1 cellular context compared by ENCODE assay signal in genomic region chr18:63213331-63213900, GRCh38.
TF ChIP-seq lines count a peak whose summit lies in the region.

No MANE protein-coding gene starts in this region.

TF ChIP-seq in GM23338, 12 proteins besides CTCF, POLR2A, EP300 and RAD21 (continued from another document):
- TF ChIP-seq, protein P1, sequence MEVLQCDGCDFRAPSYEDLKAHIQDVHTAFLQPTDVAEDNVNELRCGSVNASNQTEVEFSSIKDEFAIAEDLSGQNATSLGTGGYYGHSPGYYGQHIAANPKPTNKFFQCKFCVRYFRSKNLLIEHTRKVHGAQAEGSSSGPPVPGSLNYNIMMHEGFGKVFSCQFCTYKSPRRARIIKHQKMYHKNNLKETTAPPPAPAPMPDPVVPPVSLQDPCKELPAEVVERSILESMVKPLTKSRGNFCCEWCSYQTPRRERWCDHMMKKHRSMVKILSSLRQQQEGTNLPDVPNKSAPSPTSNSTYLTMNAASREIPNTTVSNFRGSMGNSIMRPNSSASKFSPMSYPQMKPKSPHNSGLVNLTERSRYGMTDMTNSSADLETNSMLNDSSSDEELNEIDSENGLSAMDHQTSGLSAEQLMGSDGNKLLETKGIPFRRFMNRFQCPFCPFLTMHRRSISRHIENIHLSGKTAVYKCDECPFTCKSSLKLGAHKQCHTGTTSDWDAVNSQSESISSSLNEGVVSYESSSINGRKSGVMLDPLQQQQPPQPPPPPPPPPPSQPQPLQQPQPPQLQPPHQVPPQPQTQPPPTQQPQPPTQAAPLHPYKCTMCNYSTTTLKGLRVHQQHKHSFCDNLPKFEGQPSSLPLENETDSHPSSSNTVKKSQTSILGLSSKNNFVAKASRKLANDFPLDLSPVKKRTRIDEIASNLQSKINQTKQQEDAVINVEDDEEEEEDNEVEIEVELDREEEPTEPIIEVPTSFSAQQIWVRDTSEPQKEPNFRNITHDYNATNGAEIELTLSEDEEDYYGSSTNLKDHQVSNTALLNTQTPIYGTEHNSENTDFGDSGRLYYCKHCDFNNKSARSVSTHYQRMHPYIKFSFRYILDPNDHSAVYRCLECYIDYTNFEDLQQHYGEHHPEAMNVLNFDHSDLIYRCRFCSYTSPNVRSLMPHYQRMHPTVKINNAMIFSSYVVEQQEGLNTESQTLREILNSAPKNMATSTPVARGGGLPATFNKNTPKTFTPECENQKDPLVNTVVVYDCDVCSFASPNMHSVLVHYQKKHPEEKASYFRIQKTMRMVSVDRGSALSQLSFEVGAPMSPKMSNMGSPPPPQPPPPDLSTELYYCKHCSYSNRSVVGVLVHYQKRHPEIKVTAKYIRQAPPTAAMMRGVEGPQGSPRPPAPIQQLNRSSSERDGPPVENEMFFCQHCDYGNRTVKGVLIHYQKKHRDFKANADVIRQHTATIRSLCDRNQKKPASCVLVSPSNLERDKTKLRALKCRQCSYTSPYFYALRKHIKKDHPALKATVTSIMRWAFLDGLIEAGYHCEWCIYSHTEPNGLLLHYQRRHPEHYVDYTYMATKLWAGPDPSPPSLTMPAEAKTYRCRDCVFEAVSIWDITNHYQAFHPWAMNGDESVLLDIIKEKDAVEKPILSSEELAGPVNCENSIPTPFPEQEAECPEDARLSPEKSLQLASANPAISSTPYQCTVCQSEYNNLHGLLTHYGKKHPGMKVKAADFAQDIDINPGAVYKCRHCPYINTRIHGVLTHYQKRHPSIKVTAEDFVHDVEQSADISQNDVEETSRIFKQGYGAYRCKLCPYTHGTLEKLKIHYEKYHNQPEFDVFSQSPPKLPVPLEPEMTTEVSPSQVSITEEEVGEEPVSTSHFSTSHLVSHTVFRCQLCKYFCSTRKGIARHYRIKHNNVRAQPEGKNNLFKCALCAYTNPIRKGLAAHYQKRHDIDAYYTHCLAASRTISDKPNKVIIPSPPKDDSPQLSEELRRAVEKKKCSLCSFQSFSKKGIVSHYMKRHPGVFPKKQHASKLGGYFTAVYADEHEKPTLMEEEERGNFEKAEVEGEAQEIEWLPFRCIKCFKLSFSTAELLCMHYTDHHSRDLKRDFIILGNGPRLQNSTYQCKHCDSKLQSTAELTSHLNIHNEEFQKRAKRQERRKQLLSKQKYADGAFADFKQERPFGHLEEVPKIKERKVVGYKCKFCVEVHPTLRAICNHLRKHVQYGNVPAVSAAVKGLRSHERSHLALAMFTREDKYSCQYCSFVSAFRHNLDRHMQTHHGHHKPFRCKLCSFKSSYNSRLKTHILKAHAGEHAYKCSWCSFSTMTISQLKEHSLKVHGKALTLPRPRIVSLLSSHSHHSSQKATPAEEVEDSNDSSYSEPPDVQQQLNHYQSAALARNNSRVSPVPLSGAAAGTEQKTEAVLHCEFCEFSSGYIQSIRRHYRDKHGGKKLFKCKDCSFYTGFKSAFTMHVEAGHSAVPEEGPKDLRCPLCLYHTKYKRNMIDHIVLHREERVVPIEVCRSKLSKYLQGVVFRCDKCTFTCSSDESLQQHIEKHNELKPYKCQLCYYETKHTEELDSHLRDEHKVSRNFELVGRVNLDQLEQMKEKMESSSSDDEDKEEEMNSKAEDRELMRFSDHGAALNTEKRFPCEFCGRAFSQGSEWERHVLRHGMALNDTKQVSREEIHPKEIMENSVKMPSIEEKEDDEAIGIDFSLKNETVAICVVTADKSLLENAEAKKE (CRISPR knock-in tag; IDR thresholded peaks at IDR 0.05), result no peak
- TF ChIP-seq EZH2 (IDR thresholded peaks at IDR 0.05; ENCODE audit: low read depth, unreplicated experiment) (no peak), CREB1 (CRISPR knock-in tag; IDR thresholded peaks at IDR 0.05; ENCODE audit: low read depth) (no peak), STAT1 (IDR thresholded peaks at IDR 0.05; ENCODE audit: unreplicated experiment) (no peak), EZH2phosphoT487 (IDR thresholded peaks at IDR 0.05; ENCODE audit: unreplicated experiment) (no peak)
- TF ChIP-seq, protein P2, sequence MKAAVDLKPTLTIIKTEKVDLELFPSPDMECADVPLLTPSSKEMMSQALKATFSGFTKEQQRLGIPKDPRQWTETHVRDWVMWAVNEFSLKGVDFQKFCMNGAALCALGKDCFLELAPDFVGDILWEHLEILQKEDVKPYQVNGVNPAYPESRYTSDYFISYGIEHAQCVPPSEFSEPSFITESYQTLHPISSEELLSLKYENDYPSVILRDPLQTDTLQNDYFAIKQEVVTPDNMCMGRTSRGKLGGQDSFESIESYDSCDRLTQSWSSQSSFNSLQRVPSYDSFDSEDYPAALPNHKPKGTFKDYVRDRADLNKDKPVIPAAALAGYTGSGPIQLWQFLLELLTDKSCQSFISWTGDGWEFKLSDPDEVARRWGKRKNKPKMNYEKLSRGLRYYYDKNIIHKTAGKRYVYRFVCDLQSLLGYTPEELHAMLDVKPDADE (IDR thresholded peaks at IDR 0.05), result no peak
